In genomic region chr7:44796504-44797328, GRCh38 we compare ENCODE assay signal across 8 cellular contexts. TPM values are rescaled to one million over a fixed set of nuclear protein-coding genes. Genes with fewer than 3 reads are reported as not detected.
A peak's percentile ranks its signal among the peaks of the same experiment; 100 is the strongest.
DNase-seq lines count a peak whose midpoint lies in the region; ATAC-seq and TF ChIP-seq lines count a peak whose summit lies in the region.

Gene PPIA (plus strand): TSS chr7:44796681. CDS start chr7:44796725, 44 bp downstream.

- H3K36me3 Mint-ChIP-seq in CD8-positive, alpha-beta T cell, result peaks cover 44% of the 10 kb centered on the region

- DNase-seq in CD8-positive, alpha-beta T cell, result peak; percentile 97 to 99 (median 98)
- DNase-seq in HS-5 (ENCODE audit: low read depth) (peak; percentile 98), NK-92 (lab: John Stamatoyannopoulos, UW; ENCODE audit: unreplicated experiment) (peak; percentile 87), lower lobe of right lung (peak; percentile 98)
- DNase-seq in activated CD8-positive, alpha-beta memory T cell treated with anti-CD3 and anti-CD28 coated beads for 1 hour (ENCODE audit: extremely low read depth in 1 of 2, low read depth in 1 of 2), result peak; percentile 97 to 98
- peak; percentile 94 to 99 (median 97) for DNase-seq in stimulated activated CD4-positive, alpha-beta T cell treated with anti-CD3 and anti-CD28 coated beads, TNF-alpha, amount 100 ng/mL, for 1 hour (ENCODE audit: low read depth in 3 of 3, low spot score in 1 of 3)

- intact Hi-C loops in CD8-positive, alpha-beta T cell (cut with DNase I, micrococcal nuclease), result loop anchor here (1.0 to 5.0 kb wide), 11 partner anchors 48 to 869 kb away; partner anchors contain the start of genes H2AZ2 (in 2 of the 2), OGDH (in 2 of the 2), PURB (in 2 of the 2) and TMED4 (in 2 of the 2)
- intact Hi-C loops in lower lobe of right lung (cut with DNase I), result no loop called here

- peaks cover 22% of the 10 kb centered on the region for H3K36me3 ChIP-seq in CD8-positive, alpha-beta T cell (ENCODE audit: insufficient read depth, low read length)
- H3K36me3 ChIP-seq in ectodermal cell (ENCODE audit: control insufficient read depth, insufficient read depth, low read length) (peaks cover 21% of the 10 kb centered on the region), lower lobe of right lung (peaks cover 33% of the 10 kb centered on the region)

- CTCF ChIA-PET in CD8-positive, alpha-beta T cell (lab: Charles Lee), result interaction anchor here (0.8 to 2.5 kb wide), 3 partner anchors 51 to 165 kb away, joined by 3 to 11 read pairs (median 5); partner anchors contain the start of gene H2AZ2

- H3K4me3 Mint-ChIP-seq in CD8-positive, alpha-beta T cell, result peak within 1 kb of the TSS; percentile 92

- H3K27me3 ChIP-seq in CD8-positive, alpha-beta T cell (ENCODE audit: insufficient read depth, low read length), result no peaks in the 10 kb centered on the region
- H3K27me3 ChIP-seq in ectodermal cell (ENCODE audit: control insufficient read depth, insufficient read depth, low read length, poor library complexity, severe bottlenecking) (no peaks in the 10 kb centered on the region), lower lobe of right lung (ENCODE audit: low read depth) (no peaks in the 10 kb centered on the region)

- H3K4me3 ChIP-seq in CD8-positive, alpha-beta T cell (ENCODE audit: low read depth, low read length), result peak within 1 kb of the TSS; percentile 97
- H3K4me3 ChIP-seq in ectodermal cell (ENCODE audit: insufficient read depth, low read depth, low read length) (peak within 1 kb of the TSS; percentile 92), lower lobe of right lung (peak within 1 kb of the TSS; percentile 87)

- ATAC-seq in CD8-positive, alpha-beta T cell, result peak; percentile 85
- peak; percentile 86 for ATAC-seq in GM19467 (IDR thresholded peaks at IDR 0.05; ENCODE audit: unreplicated experiment)
- ATAC-seq in lower lobe of right lung, result peak; percentile 96 to 98

- peaks cover 22% of the 10 kb centered on the region for H3K4me1 ChIP-seq in CD8-positive, alpha-beta T cell (ENCODE audit: insufficient read depth, low read length)
- H3K4me1 ChIP-seq in ectodermal cell (ENCODE audit: control insufficient read depth, insufficient read depth, low read length) (peaks cover 4% of the 10 kb centered on the region), lower lobe of right lung (peaks cover 35% of the 10 kb centered on the region)

- no peak for TF ChIP-seq CTCF in CD8-positive, alpha-beta T cell (IDR thresholded peaks at IDR 0.05)
- no peak for TF ChIP-seq CTCF in lower lobe of right lung (IDR thresholded peaks at IDR 0.05)

- no peaks in the 10 kb centered on the region for H3K27me3 Mint-ChIP-seq in CD8-positive, alpha-beta T cell (ENCODE audit: low read depth)

- no peaks in the 10 kb centered on the region for H3K9me3 ChIP-seq in CD8-positive, alpha-beta T cell (ENCODE audit: low read length)
- H3K9me3 ChIP-seq in ectodermal cell (ENCODE audit: control insufficient read depth, low read length) (no peaks in the 10 kb centered on the region), lower lobe of right lung (no peaks in the 10 kb centered on the region)

- peak within 1 kb of the TSS; percentile 97 for H3K27ac ChIP-seq in CD8-positive, alpha-beta T cell (ENCODE audit: low read depth, low read length)
- H3K27ac ChIP-seq in ectodermal cell (ENCODE audit: insufficient read depth, low read depth, low read length, poor library complexity, severe bottlenecking), result peak within 1 kb of the TSS; percentile 97
- peak within 1 kb of the TSS; percentile 99 for H3K27ac ChIP-seq in lower lobe of right lung

- H3K27ac Mint-ChIP-seq in CD8-positive, alpha-beta T cell, result peak within 1 kb of the TSS; percentile 96

- H3K9me3 Mint-ChIP-seq in CD8-positive, alpha-beta T cell, result no peaks in the 10 kb centered on the region

- POLR2A ChIA-PET in CD8-positive, alpha-beta T cell (lab: Charles Lee), result interaction anchor here (1.0 to 2.6 kb wide), 13 partner anchors 24 to 315 kb away, joined by 3 to 14 read pairs (median 5); partner anchors contain the start of genes H2AZ2, OGDH, TBRG4 and TMED4

- H3K4me1 Mint-ChIP-seq in CD8-positive, alpha-beta T cell (ENCODE audit: low read depth), result peaks cover 41% of the 10 kb centered on the region

- 0 to 1% methylated on average over 99 of the region's 99 CpGs for WGBS in ectodermal cell, 2 experiments

RNA-seq across cellular contexts. Expression of gene PPIA, which starts in this region (rescaled TPM):
- total RNA-seq in CD8-positive, alpha-beta T cell, result 100 to 1,000 TPM; 447 to 460 TPM
- polyA plus RNA-seq in ectodermal cell (2013, experiment 1 of 4), result 2,333 TPM
- 2,154 TPM for polyA plus RNA-seq in ectodermal cell (2013, experiment 2 of 4)
- 2,166 TPM for polyA plus RNA-seq in ectodermal cell (2013, experiment 3 of 4)
- polyA plus RNA-seq in ectodermal cell (2013, experiment 4 of 4), result 2,374 TPM
- total RNA-seq in lower lobe of right lung, result 964 TPM

Comparison
In these comparisons a context has a peak if more than half of its experiments do, and no peak if none do; other contexts are left out.
1. Peak in every context shown above with its lines: DNase-seq, ATAC-seq, H3K4me3 ChIP-seq and H3K27ac ChIP-seq.